15 cellular contexts compared by ENCODE assay signal in the genomic region with DNA sequence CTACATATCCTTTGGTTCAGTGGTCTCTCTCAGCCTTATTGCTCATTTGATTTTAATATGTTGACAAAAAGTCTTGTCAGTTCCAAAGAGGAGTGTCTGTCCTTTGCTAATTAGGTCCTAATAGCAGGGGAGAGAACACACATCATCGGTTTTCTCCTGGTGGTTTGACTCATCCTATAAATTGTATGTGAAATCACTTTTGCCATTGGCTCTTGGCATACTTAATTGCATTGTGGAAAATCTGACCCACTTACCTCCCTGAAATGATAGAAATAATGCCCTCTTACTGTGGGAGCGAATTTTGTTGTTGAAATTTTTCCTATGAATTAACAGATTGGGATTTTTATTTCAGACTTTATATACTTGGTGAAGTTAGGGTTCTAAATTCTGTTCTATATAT.
"Had no signal": no experiment of that assay in that cellular context is flagged by ENCODE, and none has a peak within 500 bp of the region (broad histone marks: within the 10 kb centered on the region; RNA-seq: fewer than 3 reads in every experiment).

No MANE protein-coding gene starts in this region.

- H3K27ac ChIP-seq: colonic mucosa, hepatocyte, neural progenitor cell, pancreas, tibial artery, vagina had no signal

- H3K4me2 ChIP-seq: hepatocyte, neural progenitor cell had no signal

- H3K9ac ChIP-seq: neural progenitor cell had no signal

- H2AFZ ChIP-seq: hepatocyte, neural progenitor cell had no signal

- H3K36me3 ChIP-seq: colonic mucosa, esophagus muscularis mucosa, pancreas, tibial artery, vagina had no signal

- H3K9me3 ChIP-seq: colonic mucosa, esophagus muscularis mucosa, pancreas, tibial artery, vagina had no signal

- H3K27me3 ChIP-seq: colonic mucosa, esophagus muscularis mucosa, hepatocyte, neural progenitor cell, pancreas, tibial artery, vagina had no signal

- H3K4me3 ChIP-seq: colonic mucosa, esophagus muscularis mucosa, hepatocyte, neural progenitor cell, pancreas, tibial artery, vagina had no signal

- DNase-seq: activated CD4-positive, CD25-positive, alpha-beta regulatory T cell treated with anti-CD3 and anti-CD28 coated beads, Interleukin-2, amount 50 U/mL, for 72 hours; activated naive CD4-positive, alpha-beta T cell treated with anti-CD3 and anti-CD28 coated beads for 36 hours; colonic mucosa; naive B cell; pancreas; retina; stimulated activated CD4-positive, alpha-beta T cell treated with anti-CD3 and anti-CD28 coated beads, Interleukin-15, amount 100 ng/mL, for 24 hours; stimulated activated CD4-positive, alpha-beta T cell treated with anti-CD3 and anti-CD28 coated beads, Interleukin-4, amount 100 ng/mL, for 1 hour; stimulated activated naive B cell treated with anti-CD40 and anti-IgM and Interleukin-4, amounts not matched to agents 10 μg/mL and 1 μg/mL and 100 μg/mL, for 72 hours; T-helper 9 cell; tibial artery had no signal

- H3K4me1 ChIP-seq: colonic mucosa, pancreas, tibial artery had no signal
